Comparison of ENCODE assay signal across 10 cellular contexts in the genomic region with DNA sequence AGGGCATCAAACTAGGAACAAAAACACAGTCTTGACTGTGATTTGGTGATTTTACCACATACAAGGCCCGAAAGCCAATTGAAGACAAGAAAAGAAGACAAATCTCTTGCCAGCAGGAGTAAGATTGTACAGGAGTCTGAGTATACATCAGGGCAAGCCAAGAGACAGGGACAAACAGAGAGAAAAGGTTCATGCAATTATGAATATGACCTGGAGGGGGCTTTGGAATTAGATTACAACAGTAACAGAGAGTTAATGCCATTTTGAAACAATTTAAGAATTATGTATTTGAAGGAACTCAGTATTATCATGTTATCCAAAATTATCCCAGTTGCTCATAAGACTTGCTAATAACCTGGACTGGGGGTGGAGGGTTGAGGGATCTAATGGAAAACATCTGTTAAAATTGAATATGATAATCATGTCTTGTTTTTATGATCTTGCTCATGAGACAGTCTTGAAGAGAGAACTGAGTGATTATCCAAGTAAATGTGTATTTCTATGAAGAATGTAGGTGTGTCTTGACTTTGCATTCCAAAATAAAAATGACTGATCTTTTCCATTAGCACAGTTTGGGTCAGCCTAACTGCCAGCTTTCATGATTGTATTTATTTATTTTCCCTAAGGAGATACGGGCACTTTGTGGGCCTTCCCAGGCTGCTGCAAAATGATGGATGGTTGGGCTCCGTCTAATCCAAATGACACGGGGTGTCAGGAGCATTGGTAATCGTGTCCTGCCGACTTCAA.
DNase-seq lines count a peak whose midpoint lies in the region; ATAC-seq and TF ChIP-seq lines count a peak whose summit lies in the region.
"Had no signal": no experiment of that assay in that cellular context is flagged by ENCODE, and none has a peak within 500 bp of the region (broad histone marks: within the 10 kb centered on the region; RNA-seq: fewer than 3 reads in every experiment).

No MANE protein-coding gene starts in this region.

- H3K27ac ChIP-seq in heart right ventricle (no peak overlapping the region), right cardiac atrium (ENCODE audit: low read length) (no peak overlapping the region), OCI-LY1 (ENCODE audit: low read depth, low read length, poor library complexity, severe bottlenecking) (no peak overlapping the region)

- H3K36me3 ChIP-seq in heart right ventricle: peaks cover 0 to 36% (median 0%) of the 10 kb centered on the region in 9 donors
- H3K36me3 ChIP-seq in OCI-LY1 (ENCODE audit: insufficient read depth, low read length): no peaks in the 10 kb centered on the region

- intact Hi-C loops in heart right ventricle (cut with DNase I): loop anchor here in 1 of 10 donors (10.0 kb wide), 1 partner anchor 124 kb away; no protein-coding TSS in a partner anchor
- intact Hi-C loops in right cardiac atrium (cut with DNase I): no loop called here

- H3K27ac Mint-ChIP-seq in endothelial cell (ENCODE audit: unreplicated experiment): no peak overlapping the region
- peak overlapping the region; percentile 83 for H3K27ac Mint-ChIP-seq in type B pancreatic cell
- H3K27ac Mint-ChIP-seq: activated CD8-positive, alpha-beta memory T cell treated with anti-CD3 and anti-CD28 coated beads, Interleukin-2, amount 10 ng/mL, durations not matched to agents 7 days and 5 days; dendritic cell treated with granulocyte-macrophage colony-stimulating factor and Interleukin-4, amounts not matched to agents 40 ng/mL and 50 ng/mL, for 4 days had no signal

- H3K27me3 ChIP-seq in heart right ventricle (no peaks in the 10 kb centered on the region), right cardiac atrium (ENCODE audit: control insufficient read depth, insufficient read depth) (no peaks in the 10 kb centered on the region), OCI-LY1 (ENCODE audit: insufficient read depth, low read length) (no peaks in the 10 kb centered on the region)

- H3K4me1 ChIP-seq in heart right ventricle: peaks cover 0 to 31% (median 13%) of the 10 kb centered on the region in 9 donors
- H3K4me1 ChIP-seq in right cardiac atrium (ENCODE audit: control insufficient read depth, insufficient read depth, low read length): peaks cover 6% of the 10 kb centered on the region
- H3K4me1 ChIP-seq in OCI-LY1 (ENCODE audit: insufficient read depth, low read length, severe bottlenecking): no peaks in the 10 kb centered on the region

- TF ChIP-seq CTCF in heart right ventricle (IDR thresholded peaks at IDR 0.05) (peak in 6 of 9 donors; percentile 10 to 39 (median 27)), OCI-LY1 (IDR thresholded peaks at IDR 0.05; ENCODE audit: low read length) (peak; percentile 24; the same call in 1 of the 2 replicates), endothelial cell (IDR thresholded peaks at IDR 0.05; ENCODE audit: unreplicated experiment) (peak; percentile 42), type B pancreatic cell (conservative IDR thresholded peaks at IDR 0.05) (peak; percentile 66)

- H3K4me3 ChIP-seq in heart right ventricle (no peak overlapping the region), right cardiac atrium (ENCODE audit: low read length) (no peak overlapping the region), OCI-LY1 (ENCODE audit: low read depth, low read length, poor library complexity, severe bottlenecking) (no peak overlapping the region)

- H3K9me3 Mint-ChIP-seq in endothelial cell (ENCODE audit: unreplicated experiment) (no peaks in the 10 kb centered on the region), type B pancreatic cell (no peaks in the 10 kb centered on the region)

- peaks cover 19% of the 10 kb centered on the region for H3K36me3 Mint-ChIP-seq in endothelial cell (ENCODE audit: low read depth, unreplicated experiment)
- peaks cover 6% of the 10 kb centered on the region for H3K36me3 Mint-ChIP-seq in type B pancreatic cell
- H3K36me3 Mint-ChIP-seq: activated CD8-positive, alpha-beta memory T cell treated with anti-CD3 and anti-CD28 coated beads, Interleukin-2, amount 10 ng/mL, durations not matched to agents 7 days and 5 days had no signal

- no peak overlapping the region for H2AFZ ChIP-seq in OCI-LY1 (ENCODE audit: low read length)

- H3K9ac ChIP-seq in OCI-LY1 (ENCODE audit: low read length): no peak overlapping the region

- no peaks in the 10 kb centered on the region for H3K9me3 ChIP-seq in heart right ventricle
- H3K9me3 ChIP-seq in right cardiac atrium (ENCODE audit: control insufficient read depth, low read length): no peaks in the 10 kb centered on the region
- H3K9me3 ChIP-seq in OCI-LY1 (ENCODE audit: low read length): no peaks in the 10 kb centered on the region

- no peak overlapping the region for H3K4me2 ChIP-seq in OCI-LY1 (ENCODE audit: low read length)

- H3K27me3 Mint-ChIP-seq in endothelial cell (ENCODE audit: unreplicated experiment) (peaks cover 4% of the 10 kb centered on the region), type B pancreatic cell (peaks cover 6% of the 10 kb centered on the region)

- H3K4me1 Mint-ChIP-seq in endothelial cell (ENCODE audit: unreplicated experiment) (no peaks in the 10 kb centered on the region), type B pancreatic cell (ENCODE audit: unreplicated experiment) (peaks cover 10% of the 10 kb centered on the region)
- H3K4me1 Mint-ChIP-seq: activated CD8-positive, alpha-beta memory T cell treated with anti-CD3 and anti-CD28 coated beads, Interleukin-2, amount 10 ng/mL, durations not matched to agents 7 days and 5 days had no signal

- H3K79me2 ChIP-seq in OCI-LY1 (ENCODE audit: insufficient read depth, low read length): no peaks in the 10 kb centered on the region

- H4K20me1 ChIP-seq in OCI-LY1 (ENCODE audit: insufficient read depth, low read length): no peaks in the 10 kb centered on the region

- H3K9me2 ChIP-seq in OCI-LY1 (ENCODE audit: low read depth, low read length): no peaks in the 10 kb centered on the region

- no peaks in the 10 kb centered on the region for H3F3A ChIP-seq in OCI-LY1 (ENCODE audit: insufficient read depth, low read length)

- ATAC-seq in heart right ventricle (no peak), right cardiac atrium (no peak), HG03521 (IDR thresholded peaks at IDR 0.05; ENCODE audit: unreplicated experiment) (no peak)
- ATAC-seq: activated CD8-positive, alpha-beta memory T cell treated with anti-CD3 and anti-CD28 coated beads, Interleukin-2, amount 10 ng/mL, durations not matched to agents 7 days and 5 days had no signal

- WGBS in heart right ventricle, 2 donors: 63 to 73% methylated on average over 6 of the region's 6 CpGs
- WGBS in right cardiac atrium: 48% methylated on average over 6 of the region's 6 CpGs

- no peak overlapping the region for H3K4me3 Mint-ChIP-seq in endothelial cell (ENCODE audit: unreplicated experiment)
- no peak overlapping the region for H3K4me3 Mint-ChIP-seq in type B pancreatic cell
- H3K4me3 Mint-ChIP-seq: activated CD8-positive, alpha-beta memory T cell treated with anti-CD3 and anti-CD28 coated beads, Interleukin-2, amount 10 ng/mL, durations not matched to agents 7 days and 5 days; dendritic cell treated with granulocyte-macrophage colony-stimulating factor and Interleukin-4, amounts not matched to agents 40 ng/mL and 50 ng/mL, for 4 days had no signal

- DNase-seq in heart right ventricle (no peak), right cardiac atrium (no peak), endothelial cell (ENCODE audit: low spot score) (no peak), type B pancreatic cell (ENCODE audit: extremely low spot score, unreplicated experiment) (no peak)
- DNase-seq in activated CD4-positive, alpha-beta T cell treated with anti-CD3 and anti-CD28 coated beads for 1 hour: no peak
- no peak for DNase-seq in activated CD4-positive, alpha-beta T cell treated with anti-CD3 and anti-CD28 coated beads, Interleukin-2, amount 50 U/mL, for 4 hours
- DNase-seq: activated CD8-positive, alpha-beta memory T cell treated with anti-CD3 and anti-CD28 coated beads, Interleukin-2, amount 10 ng/mL, durations not matched to agents 7 days and 5 days had no signal
